ENCODE assay signal across 1 cellular context in the genomic region with DNA sequence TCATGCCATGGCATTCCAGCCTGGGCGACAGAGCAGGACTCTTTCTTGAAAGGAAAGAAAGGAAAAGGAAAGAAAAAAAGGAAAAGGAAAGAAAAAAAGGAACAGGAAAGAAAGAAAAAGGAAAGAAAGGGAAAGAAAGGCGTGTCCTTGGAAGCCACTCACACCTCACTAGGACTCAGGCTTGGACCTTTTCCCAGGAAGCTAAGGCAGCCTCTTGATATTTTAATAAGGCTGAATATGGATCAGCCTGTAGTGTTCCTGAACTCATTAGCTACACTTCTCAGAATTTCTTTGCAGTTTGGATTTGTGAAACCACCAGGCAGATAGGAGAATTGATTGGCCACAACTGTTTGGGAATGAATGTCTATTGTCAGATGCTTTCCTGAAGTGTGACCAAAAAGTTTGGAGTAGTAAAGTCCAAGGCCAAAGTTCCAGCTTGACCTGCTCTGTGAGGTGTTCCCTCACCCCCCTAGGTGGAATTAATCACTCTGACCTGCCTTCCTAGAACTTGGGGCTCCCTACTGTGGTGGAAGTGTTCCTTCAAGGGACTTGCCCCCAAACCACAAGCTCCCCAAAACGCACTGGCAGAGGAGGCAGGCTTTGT.
TF ChIP-seq lines count a peak whose summit lies in the region.

No MANE protein-coding gene starts in this region.

TF ChIP-seq in HepG2, 621 proteins besides CTCF, POLR2A, EP300 and RAD21 (continued from another document and continues in another):
- TF ChIP-seq ZBTB40 (IDR thresholded peaks at IDR 0.05): no peak
- no peak for TF ChIP-seq ZBTB40 (CRISPR knock-in tag; IDR thresholded peaks at IDR 0.05)
- TF ChIP-seq TCF12 (IDR thresholded peaks at IDR 0.05): no peak
- no peak for TF ChIP-seq TCF12 (CRISPR knock-in tag; IDR thresholded peaks at IDR 0.05)
- TF ChIP-seq ZNF143 (CRISPR knock-in tag; IDR thresholded peaks at IDR 0.05): no peak
- peak; percentile 51; the same call in 1 of the 2 replicates for TF ChIP-seq JUN (CRISPR knock-in tag; IDR thresholded peaks at IDR 0.05)
- TF ChIP-seq HNF4A (CRISPR knock-in tag; IDR thresholded peaks at IDR 0.05): peak; percentile 73
- no peak for TF ChIP-seq KMT2A (CRISPR knock-in tag; IDR thresholded peaks at IDR 0.05)
- TF ChIP-seq HOXA3 (CRISPR knock-in tag; IDR thresholded peaks at IDR 0.05): no peak; the same call in 1 of the 2 replicates
- no peak for TF ChIP-seq PCBP2 (optimal IDR thresholded peaks at IDR 0.05; ENCODE audit: low read depth, low read length, poor library complexity, severe bottlenecking)
- TF ChIP-seq TP53 (CRISPR knock-in tag; conservative IDR thresholded peaks at IDR 0.05): no peak
- TF ChIP-seq TFAP4 (IDR thresholded peaks at IDR 0.05; ENCODE audit: borderline replicate concordance, low read depth): no peak
- TF ChIP-seq ZNF512B (CRISPR knock-in tag; IDR thresholded peaks at IDR 0.05; ENCODE audit: borderline replicate concordance): no peak
- TF ChIP-seq SP5 (CRISPR knock-in tag; IDR thresholded peaks at IDR 0.05; ENCODE audit: borderline replicate concordance, low read depth): no peak
- TF ChIP-seq ZNF34 (CRISPR knock-in tag; IDR thresholded peaks at IDR 0.05; ENCODE audit: borderline replicate concordance): no peak
- no peak for TF ChIP-seq ZNF513 (CRISPR knock-in tag; conservative IDR thresholded peaks at IDR 0.05)
- TF ChIP-seq ZSCAN12 (CRISPR knock-in tag; IDR thresholded peaks at IDR 0.05): no peak
- TF ChIP-seq SNAI1 (CRISPR knock-in tag; IDR thresholded peaks at IDR 0.05; ENCODE audit: borderline replicate concordance): no peak
- TF ChIP-seq RBM39 (IDR thresholded peaks at IDR 0.05; ENCODE audit: low read depth, low read length, poor library complexity, severe bottlenecking): no peak
- no peak for TF ChIP-seq HNF1A (IDR thresholded peaks at IDR 0.05; ENCODE audit: low read depth)
- 0 out of 2 replicates have a peak, but pooled peaks have one; percentile 12 for TF ChIP-seq HNF1A (CRISPR knock-in tag; IDR thresholded peaks at IDR 0.05; ENCODE audit: borderline replicate concordance)
- no peak for TF ChIP-seq TEAD2 (CRISPR knock-in tag; IDR thresholded peaks at IDR 0.05)
- 0 out of 2 replicates have a peak, but pooled peaks have one; percentile 17 for TF ChIP-seq NCOR1 (IDR thresholded peaks at IDR 0.05; ENCODE audit: borderline replicate concordance, low read length)
- no peak for TF ChIP-seq TBL1XR1 (IDR thresholded peaks at IDR 0.05; ENCODE audit: borderline replicate concordance, low read length, partially characterized antibody)
- no peak for TF ChIP-seq BRD4 (CRISPR knock-in tag; IDR thresholded peaks at IDR 0.05)
- no peak for TF ChIP-seq SP2 (CRISPR knock-in tag; IDR thresholded peaks at IDR 0.05)
- TF ChIP-seq ZBTB26 (CRISPR knock-in tag; IDR thresholded peaks at IDR 0.05; ENCODE audit: borderline replicate concordance): no peak
- no peak for TF ChIP-seq ZNF841 (CRISPR knock-in tag; IDR thresholded peaks at IDR 0.05; ENCODE audit: borderline replicate concordance)
- no peak for TF ChIP-seq FOSL1 (CRISPR knock-in tag; IDR thresholded peaks at IDR 0.05; ENCODE audit: borderline replicate concordance)
- no peak for TF ChIP-seq ZNF790 (CRISPR knock-in tag; IDR thresholded peaks at IDR 0.05; ENCODE audit: borderline replicate concordance)
- TF ChIP-seq TCF7 (IDR thresholded peaks at IDR 0.05; ENCODE audit: low read depth): no peak
- TF ChIP-seq ZBTB20 (CRISPR knock-in tag; IDR thresholded peaks at IDR 0.05; ENCODE audit: borderline replicate concordance, low read depth): no peak
- no peak for TF ChIP-seq TERF1 (CRISPR knock-in tag; IDR thresholded peaks at IDR 0.05)
- no peak for TF ChIP-seq ZNF547 (CRISPR knock-in tag; IDR thresholded peaks at IDR 0.05)
- TF ChIP-seq HES4 (CRISPR knock-in tag; IDR thresholded peaks at IDR 0.05; ENCODE audit: borderline replicate concordance): no peak
